In genomic region chr5:115841382-115842088, GRCh38 we compare ENCODE assay signal across 8 cellular contexts. TPM values are rescaled to one million over a fixed set of nuclear protein-coding genes. Genes with fewer than 3 reads are reported as not detected.
DNase-seq lines count a peak whose midpoint lies in the region; ATAC-seq and TF ChIP-seq lines count a peak whose summit lies in the region.

Gene AP3S1 (plus strand): TSS chr5:115841935. CDS start chr5:115842038, 103 bp downstream.
Gene ATG12 (minus strand): TSS chr5:115841565. CDS start chr5:115841552, 13 bp downstream.

- ATAC-seq in GM18909 (IDR thresholded peaks at IDR 0.05; ENCODE audit: poor library complexity, unreplicated experiment) (peak; percentile 86), HG03159 (IDR thresholded peaks at IDR 0.05; ENCODE audit: unreplicated experiment) (peak; percentile 85)

- intact Hi-C loops in breast epithelium (cut with DNase I; ENCODE audit: low total_unique reads) = no loop called here

- peak within 1 kb of the TSS; percentile 96 for H3K27ac ChIP-seq in WERI-Rb-1
- H3K27ac ChIP-seq in breast epithelium = peak within 1 kb of the TSS; percentile 91 to 94
- peak within 1 kb of the TSS; percentile 91 for H3K27ac ChIP-seq in skeletal muscle tissue (ENCODE audit: low read depth, low read length)

- H3K4me3 ChIP-seq in WERI-Rb-1 (ENCODE audit: low read depth, low read length) (peak within 1 kb of the TSS; percentile 72), breast epithelium (peak within 1 kb of the TSS; percentile 75 to 84 (median 78)), iPS-18c (ENCODE audit: insufficient read depth, low read depth, low read length) (peak within 1 kb of the TSS; percentile 81), skeletal muscle tissue (ENCODE audit: low read length in 3 of 3) (peak within 1 kb of the TSS; percentile 95 to 99 (median 97))

- H3K27me3 ChIP-seq in WERI-Rb-1 (ENCODE audit: insufficient read depth, low read depth, severe bottlenecking) (no peaks in the 10 kb centered on the region), breast epithelium (no peaks in the 10 kb centered on the region), skeletal muscle tissue (ENCODE audit: control insufficient read depth in 3 of 3, insufficient read depth in 3 of 3, low read length in 3 of 3) (no peaks in the 10 kb centered on the region)

- peaks cover 0 to 17% of the 10 kb centered on the region in 2 donors for H3K4me1 ChIP-seq in breast epithelium
- peaks cover 15 to 42% (median 40%) of the 10 kb centered on the region in 3 donors for H3K4me1 ChIP-seq in skeletal muscle tissue (ENCODE audit: control insufficient read depth in 3 of 3, insufficient read depth in 3 of 3, low read length in 3 of 3)

- no peak for TF ChIP-seq CTCF in WERI-Rb-1 (IDR thresholded peaks at IDR 0.05; ENCODE audit: low read depth, low read length)
- no peak for TF ChIP-seq CTCF in breast epithelium (IDR thresholded peaks at IDR 0.05)

- peak; percentile 80 for TF ChIP-seq POLR2A in breast epithelium (IDR thresholded peaks at IDR 0.05)

- H3K36me3 ChIP-seq in WERI-Rb-1 (peaks cover 14% of the 10 kb centered on the region), breast epithelium (peaks cover 1% of the 10 kb centered on the region), skeletal muscle tissue (ENCODE audit: control insufficient read depth in 3 of 3, insufficient read depth in 3 of 3, low read length in 3 of 3) (peaks cover 6 to 10% (median 10%) of the 10 kb centered on the region in 3 donors)

- H3K9ac ChIP-seq in skeletal muscle tissue (ENCODE audit: low read depth in 1 of 3, low read length in 3 of 3) = peak within 1 kb of the TSS; percentile 90 to 95 (median 91)

- peak; percentile 93 for DNase-seq in AG08395 (ENCODE audit: low spot score)
- DNase-seq in NCI-H2227 (lab: John Stamatoyannopoulos, UW; ENCODE audit: unreplicated experiment) = peak; percentile 92
- DNase-seq in WERI-Rb-1 = peak; percentile 91
- peak; percentile 87 to 88 for DNase-seq in breast epithelium (ENCODE audit: low spot score in 2 of 2)

- H3K9me3 ChIP-seq in WERI-Rb-1 (ENCODE audit: severe bottlenecking) (no peaks in the 10 kb centered on the region), breast epithelium (no peaks in the 10 kb centered on the region), iPS-18c (ENCODE audit: control insufficient read depth, insufficient read depth, low read length) (no peaks in the 10 kb centered on the region), skeletal muscle tissue (ENCODE audit: control insufficient read depth in 3 of 3, low read length in 3 of 3) (no peaks in the 10 kb centered on the region)

RNA-seq across cellular contexts. Expression of gene AP3S1, which starts in this region (rescaled TPM):
- total RNA-seq in breast epithelium (10 to 100 TPM; 74.7 to 93.7 (median 89.9) TPM), skeletal muscle tissue (92.4 TPM)

RNA-seq across cellular contexts. Expression of gene ATG12, which starts in this region (rescaled TPM):
- 10 to 100 TPM; 46.0 to 63.0 (median 50.8) TPM for total RNA-seq in breast epithelium
- 26.1 TPM for total RNA-seq in skeletal muscle tissue

Comparison
In these comparisons a context has a peak if more than half of its experiments do, and no peak if none do; other contexts are left out.
1. Peak in every context shown above with its lines: DNase-seq, ATAC-seq, H3K4me3 ChIP-seq and H3K27ac ChIP-seq.